ENCODE assay signal across 8 cellular contexts in the genomic region with DNA sequence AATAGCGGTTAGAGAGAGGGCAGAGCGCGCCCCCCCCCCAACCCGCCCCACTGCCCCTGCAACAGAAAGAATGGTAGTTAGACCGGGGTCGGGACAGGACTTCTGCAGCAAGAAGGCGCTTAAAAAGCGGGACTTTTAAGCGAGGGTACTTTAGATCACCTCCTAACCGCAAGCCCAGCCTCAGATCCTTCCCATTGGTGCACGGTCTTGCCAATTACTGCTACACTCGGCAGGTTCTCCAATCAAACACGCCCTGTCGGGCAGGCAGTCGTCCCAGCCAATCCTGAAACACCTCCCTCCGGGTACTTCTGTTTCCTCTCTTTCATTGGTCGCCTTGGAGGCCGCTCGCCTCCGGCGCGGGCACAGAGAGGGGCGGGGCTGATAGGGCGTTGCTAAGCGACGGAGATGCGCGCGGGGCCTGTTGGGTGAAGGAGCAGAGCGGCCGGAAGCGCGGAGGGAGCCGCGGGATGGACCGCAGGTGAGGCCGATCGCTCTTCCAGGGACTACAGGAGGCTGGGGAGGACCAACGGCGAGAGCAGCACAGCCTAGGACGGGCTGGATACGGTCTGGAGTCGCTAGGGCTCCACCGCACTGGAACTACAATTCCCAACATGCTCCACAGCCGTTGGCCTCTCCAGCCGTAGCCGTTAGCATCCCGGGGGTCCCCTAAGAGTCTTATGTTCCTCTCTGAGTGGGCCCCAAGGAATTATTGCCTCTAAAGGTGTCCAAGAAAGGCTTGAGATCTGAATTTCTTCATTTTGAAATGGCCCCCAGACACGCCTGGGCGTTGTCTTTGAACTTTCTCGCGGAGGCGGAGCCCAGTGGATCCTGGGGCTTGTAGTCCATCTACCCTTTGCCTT. TPM values are rescaled to one million over a fixed set of nuclear protein-coding genes. Genes with fewer than 3 reads are reported as not detected.
DNase-seq lines count a peak whose midpoint lies in the region; ATAC-seq and TF ChIP-seq lines count a peak whose summit lies in the region.

PROSER3 (plus strand) TSS at position 428 of the 860 bp plus-strand sequence; CDS start at position 468, 40 bp downstream.

- no peaks in the 10 kb centered on the region for H3K9me3 ChIP-seq in PC-9 (ENCODE audit: insufficient read depth, low read depth)

- H3K4me1 ChIP-seq in PC-9 (replicated peaks; ENCODE audit: insufficient read depth) = peaks cover 13% of the 10 kb centered on the region

- peaks cover 19% of the 10 kb centered on the region for H3F3A ChIP-seq in PC-9 (ENCODE audit: insufficient read depth, low read depth)

- peaks cover 4% of the 10 kb centered on the region; the same call in 1 of the 2 replicates for H4K20me1 ChIP-seq in PC-9 (ENCODE audit: insufficient read depth)

- intact Hi-C loops in PC-9 (cut with micrococcal nuclease; ENCODE audit: unreplicated experiment) = loop anchor here (1.0 to 2.0 kb wide), 2 partner anchors 10 to 17 kb away; partner anchors contain the start of gene LIN37

- peak within 1 kb of the TSS; percentile 67 for H3K27ac ChIP-seq in PC-9

- POLR2A ChIA-PET in PC-9 (lab: Charles Lee; ENCODE audit: unreplicated experiment) = interaction anchor here (0.6 to 0.7 kb wide), 3 partner anchors 10 to 169 kb away, joined by 6 to 25 read pairs (median 7); partner anchors contain the start of gene LIN37

- peaks cover 19% of the 10 kb centered on the region for H3K79me2 ChIP-seq in PC-9 (ENCODE audit: low read depth)

- H3K9me2 ChIP-seq in PC-9 (ENCODE audit: insufficient read depth) = no peaks in the 10 kb centered on the region

- H2AFZ ChIP-seq in PC-9 = peak within 1 kb of the TSS; percentile 85

- CTCF ChIA-PET in PC-9 (lab: Charles Lee) = interaction anchor here (0.6 kb wide), 1 partner anchor 66 kb away, joined by 4 read pairs; no protein-coding TSS in a partner anchor

- TF ChIP-seq CTCF in PC-9 (conservative IDR thresholded peaks at IDR 0.05) (no peak), epithelial cell of proximal tubule (conservative IDR thresholded peaks at IDR 0.05; ENCODE audit: low read depth, low read length) (no peak)

- DNase-seq in DMS153 (lab: John Stamatoyannopoulos, UW) (peak; percentile 99), PC-9 (peak; percentile 98 to 99), epithelial cell of proximal tubule (ENCODE audit: low read depth) (peak; percentile 95), mucosa of gallbladder (ENCODE audit: low spot score) (peak; percentile 99)
- DNase-seq in Jurkat, Clone E6-1 (ENCODE audit: low read depth, low spot score) = peak; percentile 100
- peak; percentile 97 for DNase-seq in activated T-cell treated with anti-CD3 and anti-CD28 coated beads, Interleukin-2, amount 50 U/mL, for 1 hour
- peak; percentile 96 to 97 for DNase-seq in stimulated activated CD8-positive, alpha-beta memory T cell treated with anti-CD3 and anti-CD28 coated beads, Interleukin-4, amount 100 ng/mL, for 4 hours (ENCODE audit: low read depth in 2 of 2, low spot score in 1 of 2)

- H3K27me3 ChIP-seq in PC-9 (ENCODE audit: insufficient read depth, low read depth) = no peaks in the 10 kb centered on the region

- peak within 1 kb of the TSS; percentile 99 for H3K4me3 ChIP-seq in Jurkat, Clone E6-1 (ENCODE audit: low read length)
- H3K4me3 ChIP-seq in PC-9 = peak within 1 kb of the TSS; percentile 67
- H3K4me3 ChIP-seq in epithelial cell of proximal tubule (ENCODE audit: low read depth, low read length) = peak within 1 kb of the TSS; percentile 81

- ATAC-seq in GM21619 (IDR thresholded peaks at IDR 0.05; ENCODE audit: unreplicated experiment) = peak; percentile 91

- H3K4me2 ChIP-seq in PC-9 = peak within 1 kb of the TSS; percentile 95

- TSS peak; percentile 34 for BruUV-seq in PC-9 (replicated peaks; lab: Mats Ljungman, UMichigan)

- no peaks in the 10 kb centered on the region; the same call in 1 of the 2 replicates for H3K36me3 ChIP-seq in PC-9 (ENCODE audit: low read depth)

RNA-seq across cellular contexts. Expression of gene PROSER3, which starts in this region (rescaled TPM):
- 17.8 TPM for polyA plus RNA-seq in Jurkat, Clone E6-1 (2012; ENCODE audit: insufficient read depth, insufficient read length)
- total RNA-seq in PC-9 (2021) = 38.0 and 52.2 TPM in 2 replicates
- 14.3 and 14.7 TPM in 2 replicates for total RNA-seq in epithelial cell of proximal tubule
- total RNA-seq in mucosa of gallbladder = 31.2 TPM

Comparison
In these comparisons a context has a peak if more than half of its experiments do, and no peak if none do; other contexts are left out.
1. Peak in every context shown above with its lines: DNase-seq, ATAC-seq, H3K4me3 ChIP-seq and H3K27ac ChIP-seq.